In the genomic region with DNA sequence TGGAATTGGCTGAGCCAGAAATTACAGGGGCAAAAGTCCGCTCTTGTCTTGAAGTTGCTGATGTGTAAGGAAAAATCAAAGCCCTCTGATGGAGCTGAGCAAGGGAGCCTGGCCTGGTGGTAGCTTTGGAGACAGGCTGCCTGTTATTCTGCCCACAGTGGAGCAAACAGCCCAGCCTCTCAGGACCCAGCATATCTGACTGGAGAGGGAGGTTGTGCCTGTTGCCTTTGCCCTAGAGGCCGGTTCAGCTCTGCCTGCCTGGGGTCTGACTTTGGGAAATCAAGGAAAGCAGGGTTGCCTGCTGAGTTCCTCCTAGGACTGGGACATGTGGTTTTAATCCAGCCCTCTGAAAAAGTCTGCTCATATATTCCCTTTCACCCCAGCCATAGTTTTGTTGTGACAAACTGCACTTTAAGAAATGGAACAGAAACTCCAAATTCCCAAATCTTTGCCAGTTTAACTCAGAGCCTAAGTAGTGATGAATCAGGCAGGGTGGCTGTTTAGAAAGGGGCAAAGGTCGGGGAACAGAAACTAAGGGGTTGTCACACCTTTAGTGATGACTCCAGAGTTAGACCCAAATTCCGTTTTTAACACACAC, we compare ENCODE assay signal across 31 cellular contexts. TPM values are rescaled to one million over a fixed set of nuclear protein-coding genes. Genes with fewer than 3 reads are reported as not detected.
A peak's percentile ranks its signal among the peaks of the same experiment; 100 is the strongest.
DNase-seq lines count a peak whose midpoint lies in the region; ATAC-seq, FAIRE-seq and TF ChIP-seq lines count a peak whose summit lies in the region.
"Had no signal": no experiment of that assay in that cellular context is flagged by ENCODE, and none has a peak within 500 bp of the region (broad histone marks: within the 10 kb centered on the region; RNA-seq: fewer than 3 reads in every experiment).

No MANE protein-coding gene starts in this region.

- TF ChIP-seq EP300 in GM12878 (IDR thresholded peaks at IDR 0.05; ENCODE audit: borderline replicate concordance in 1 of 2, control insufficient read depth in 1 of 2, low read depth in 2 of 2, low read length in 2 of 2): no peak

- H3K4me1 Mint-ChIP-seq in activated naive CD4-positive, alpha-beta T cell treated with anti-CD3 and anti-CD28 coated beads, Interleukin-2, amount 10 ng/mL, durations not matched to agents 7 days and 5 days: peaks cover 35% of the 10 kb centered on the region
- peaks cover 23% of the 10 kb centered on the region for H3K4me1 Mint-ChIP-seq in T-helper 17 cell
- H3K4me1 Mint-ChIP-seq: neural progenitor cell had no signal

- peak overlapping the region; percentile 64 for H3K27ac Mint-ChIP-seq in activated naive CD4-positive, alpha-beta T cell treated with anti-CD3 and anti-CD28 coated beads, Interleukin-2, amount 10 ng/mL, durations not matched to agents 7 days and 5 days
- H3K27ac Mint-ChIP-seq in T-helper 17 cell: no peak overlapping the region
- H3K27ac Mint-ChIP-seq: activated CD4-positive, alpha-beta T cell treated with anti-CD3 and anti-CD28 coated beads, Interleukin-2, amount 10 ng/mL, durations not matched to agents 24 days and 14 days; activated CD8-positive, alpha-beta memory T cell treated with anti-CD3 and anti-CD28 coated beads, Interleukin-2, amount 10 ng/mL, durations not matched to agents 7 days and 5 days; activated naive CD8-positive, alpha-beta T cell treated with anti-CD3 and anti-CD28 coated beads, Interleukin-2, amount 50 U/mL, for 24 hours; activated T-helper 1 cell treated with anti-CD3 and anti-CD28 coated beads, Interleukin-12 subunit alpha, Interleukin-12 subunit beta, Interleukin-2, Interleukin-4 antibody, amounts not matched to agents 30 ng/mL and 10 ng/mL and 1 ng/mL, durations not matched to agents 14 hours and 24 hours and 36 hours; neural progenitor cell had no signal

- peaks cover 20% of the 10 kb centered on the region for H3K9me3 Mint-ChIP-seq in activated naive CD4-positive, alpha-beta T cell treated with anti-CD3 and anti-CD28 coated beads, Interleukin-2, amount 10 ng/mL, durations not matched to agents 7 days and 5 days
- H3K9me3 Mint-ChIP-seq: activated CD4-positive, alpha-beta T cell treated with anti-CD3 and anti-CD28 coated beads, Interleukin-2, amount 10 ng/mL, durations not matched to agents 24 days and 14 days; neural progenitor cell had no signal

- peaks cover 5% of the 10 kb centered on the region; the same call in 2 of the 3 replicates for H3K9me3 ChIP-seq in GM12878 (replicated peaks; ENCODE audit: control insufficient read depth, insufficient read depth, low read length)
- H3K9me3 ChIP-seq in testis: no peaks in the 10 kb centered on the region
- H3K9me3 ChIP-seq in T-helper 17 cell (ENCODE audit: control insufficient read depth, low read length, poor library complexity, severe bottlenecking): peaks cover 6% of the 10 kb centered on the region
- H3K9me3 ChIP-seq: BE2C, gastroesophageal sphincter, sigmoid colon, SK-N-SH, tibial artery had no signal

- H3K79me2 ChIP-seq in GM12878 (ENCODE audit: control insufficient read depth, insufficient read depth, low read length): no peaks in the 10 kb centered on the region

- no peak for FAIRE-seq in GM12878 (lab: Jason Lieb, UNC)
- FAIRE-seq in GM12891 (lab: Jason Lieb, UNC): no peak
- FAIRE-seq: A204.1 had no signal

- CTCF ChIA-PET in activated naive CD4-positive, alpha-beta T cell treated with anti-CD3 and anti-CD28 coated beads, Interleukin-2, amount 10 ng/mL, durations not matched to agents 7 days and 5 days (lab: Charles Lee): no interaction called here
- CTCF ChIA-PET in GM12878 (lab: Yijun Ruan, JAX): no interaction called here

- ATAC-seq in GM12878 (0 out of 3 replicates have a peak, but pooled peaks have one; percentile 24), T-helper 17 cell (no peak), HG03565 (IDR thresholded peaks at IDR 0.05; ENCODE audit: unreplicated experiment) (no peak)
- ATAC-seq: activated CD8-positive, alpha-beta memory T cell treated with anti-CD3 and anti-CD28 coated beads, Interleukin-2, amount 10 ng/mL, durations not matched to agents 7 days and 5 days; activated naive CD8-positive, alpha-beta T cell treated with anti-CD3 and anti-CD28 coated beads, Interleukin-2, amount 50 U/mL, for 24 hours; gastroesophageal sphincter; HCT116; stimulated activated naive CD8-positive, alpha-beta T cell treated with anti-CD3 and anti-CD28 coated beads, Interleukin-15, Interleukin-2, amounts not matched to agents 100 U/mL and 50 U/mL, for 24 hours had no signal

- H3K36me3 Mint-ChIP-seq in activated naive CD4-positive, alpha-beta T cell treated with anti-CD3 and anti-CD28 coated beads, Interleukin-2, amount 10 ng/mL, durations not matched to agents 7 days and 5 days: peaks cover 8% of the 10 kb centered on the region
- H3K36me3 Mint-ChIP-seq in T-helper 17 cell (ENCODE audit: low read depth): no peaks in the 10 kb centered on the region
- H3K36me3 Mint-ChIP-seq: activated CD8-positive, alpha-beta memory T cell treated with anti-CD3 and anti-CD28 coated beads, Interleukin-2, amount 10 ng/mL, durations not matched to agents 7 days and 5 days; neural progenitor cell had no signal

- no peak overlapping the region for H3K4me2 ChIP-seq in GM12878 (ENCODE audit: control insufficient read depth, insufficient read depth)
- H3K4me2 ChIP-seq: neural progenitor cell, SK-N-SH had no signal

- intact Hi-C loops in GM12878 (cut with micrococcal nuclease; ENCODE audit: unreplicated experiment): no loop called here
- intact Hi-C loops in testis (cut with DNase I; ENCODE audit: low total_unique reads): no loop called here

- DNase-seq in activated naive CD4-positive, alpha-beta T cell treated with anti-CD3 and anti-CD28 coated beads, Interleukin-2, amount 10 ng/mL, durations not matched to agents 7 days and 5 days: no peak
- no peak for DNase-seq in activated naive CD4-positive, alpha-beta T cell treated with Interleukin-2 at 50 U/mL for 16 hours
- no peak for DNase-seq in GM12878 (ENCODE audit: low read depth, low spot score)
- peak; percentile 48 for DNase-seq in islet precursor cell
- no peak for DNase-seq in testis
- no peak for DNase-seq in T-helper 17 cell
- no peak for DNase-seq in GM12891 (ENCODE audit: insufficient read length, low spot score)
- DNase-seq: activated CD4-positive, alpha-beta T cell treated with anti-CD3 and anti-CD28 coated beads, Interleukin-2, amount 10 ng/mL, durations not matched to agents 24 days and 14 days; activated CD8-positive, alpha-beta memory T cell treated with anti-CD3 and anti-CD28 coated beads, Interleukin-2, amount 10 ng/mL, durations not matched to agents 7 days and 5 days; activated naive CD8-positive, alpha-beta T cell treated with anti-CD3 and anti-CD28 coated beads, Interleukin-2, amount 50 U/mL, for 24 hours; BE2C; cerebellar nuclear complex; hypothalamus; NCI-H1694; NCI-H526 treated with DMSO at 0.1 percent for 48 hours; posterior cingulate gyrus; sigmoid colon; SK-N-SH; stimulated activated CD4-positive, alpha-beta T cell treated with anti-CD3 and anti-CD28 coated beads, Interleukin-15, amount 100 ng/mL, for 24 hours; stimulated activated naive CD8-positive, alpha-beta T cell treated with anti-CD3 and anti-CD28 coated beads, Interleukin-15, Interleukin-2, amounts not matched to agents 100 U/mL and 50 U/mL, for 24 hours; tibial artery had no signal

- no peak for TF ChIP-seq RAD21 in GM12878 (IDR thresholded peaks at IDR 0.05; ENCODE audit: insufficient read depth, low read depth, low read length)

- SMC1A ChIA-PET in GM12878 (lab: Charles Lee; ENCODE audit: uncharacterized antibody, unreplicated experiment): interaction anchor here (0.9 to 1.3 kb wide), 2 partner anchors 15 to 18 kb away, joined by 3 to 4 read pairs; no protein-coding TSS in a partner anchor

- in situ Hi-C loops in GM12878 (cut with MboI): no loop called here

- no peak overlapping the region for H3K27ac ChIP-seq in GM12878 (ENCODE audit: control insufficient read depth, insufficient read depth)
- H3K27ac ChIP-seq in testis: peak overlapping the region; percentile 5 to 42
- H3K27ac ChIP-seq: HL-60, neural progenitor cell, RWPE1, sigmoid colon, VCaP had no signal

- H3K36me3 ChIP-seq in GM12878 (ENCODE audit: control insufficient read depth in 2 of 2, insufficient read depth in 2 of 2, low read length in 1 of 2) (no peaks in the 10 kb centered on the region), testis (ENCODE audit: low read depth, missing control alignments) (no peaks in the 10 kb centered on the region)
- H3K36me3 ChIP-seq: BE2C, gastroesophageal sphincter, neural progenitor cell, sigmoid colon, tibial artery had no signal

- H3K27me3 ChIP-seq in GM12878 (replicated peaks in 1 of 2; ENCODE audit: control insufficient read depth in 2 of 2, insufficient read depth in 2 of 2, low read length in 1 of 2) (no peaks in the 10 kb centered on the region), testis (no peaks in the 10 kb centered on the region)
- H3K27me3 ChIP-seq: BE2C, gastroesophageal sphincter, neural progenitor cell, sigmoid colon, tibial artery had no signal

- H3K4me1 ChIP-seq in GM12878 (ENCODE audit: control insufficient read depth, insufficient read depth, low read length) (no peaks in the 10 kb centered on the region), testis (no peaks in the 10 kb centered on the region)
- H3K4me1 ChIP-seq: BE2C, neural progenitor cell, sigmoid colon had no signal

- H4K20me1 ChIP-seq in GM12878 (ENCODE audit: control insufficient read depth, insufficient read depth): no peaks in the 10 kb centered on the region

- TF ChIP-seq POLR2A in GM12878 (IDR thresholded peaks at IDR 0.05; ENCODE audit: low read depth, low read length) (no peak), testis (IDR thresholded peaks at IDR 0.05) (no peak), GM12891 (IDR thresholded peaks at IDR 0.05; ENCODE audit: low read depth, low read length) (no peak)

- 0% methylated on average over 3 of the region's 4 CpGs for WGBS in GM12878 (ENCODE audit: insufficient coverage, insufficient replicate concordance, low lambda C conversion rate, missing lambda C conversion rate)
- 59 to 77% methylated on average over 4 of the region's 4 CpGs for WGBS in testis, 2 donors

- POLR2A ChIA-PET in GM12878 (lab: Charles Lee): no interaction called here

- no peak overlapping the region for H3K4me3 Mint-ChIP-seq in activated naive CD4-positive, alpha-beta T cell treated with anti-CD3 and anti-CD28 coated beads, Interleukin-2, amount 10 ng/mL, durations not matched to agents 7 days and 5 days
- H3K4me3 Mint-ChIP-seq in T-helper 17 cell: no peak overlapping the region
- H3K4me3 Mint-ChIP-seq: activated CD4-positive, alpha-beta T cell treated with anti-CD3 and anti-CD28 coated beads, Interleukin-2, amount 10 ng/mL, durations not matched to agents 24 days and 14 days; activated CD8-positive, alpha-beta memory T cell treated with anti-CD3 and anti-CD28 coated beads, Interleukin-2, amount 10 ng/mL, durations not matched to agents 7 days and 5 days; activated naive CD8-positive, alpha-beta T cell treated with anti-CD3 and anti-CD28 coated beads, Interleukin-2, amount 50 U/mL, for 24 hours; activated T-helper 1 cell treated with anti-CD3 and anti-CD28 coated beads, Interleukin-12 subunit alpha, Interleukin-12 subunit beta, Interleukin-2, Interleukin-4 antibody, amounts not matched to agents 30 ng/mL and 10 ng/mL and 1 ng/mL, durations not matched to agents 14 hours and 24 hours and 36 hours; neural progenitor cell had no signal

- H3K4me3 ChIP-seq in GM12878: no peak overlapping the region
- H3K4me3 ChIP-seq in testis: no peak overlapping the region
- H3K4me3 ChIP-seq: gastroesophageal sphincter, neural progenitor cell, sigmoid colon, tibial artery had no signal

- RAD21 ChIA-PET in GM12878 (lab: Charles Lee; ENCODE audit: unreplicated experiment): interaction anchor here (0.8 kb wide), 1 partner anchor 48 kb away, joined by 3 read pairs; no protein-coding TSS in a partner anchor

- H2AFZ ChIP-seq in GM12878 (ENCODE audit: control insufficient read depth, low read depth, low read length): no peak overlapping the region
- H2AFZ ChIP-seq: neural progenitor cell had no signal

- H3K27me3 Mint-ChIP-seq in activated naive CD4-positive, alpha-beta T cell treated with anti-CD3 and anti-CD28 coated beads, Interleukin-2, amount 10 ng/mL, durations not matched to agents 7 days and 5 days: no peaks in the 10 kb centered on the region
- no peaks in the 10 kb centered on the region for H3K27me3 Mint-ChIP-seq in T-helper 17 cell
- H3K27me3 Mint-ChIP-seq: activated CD4-positive, alpha-beta T cell treated with anti-CD3 and anti-CD28 coated beads, Interleukin-2, amount 10 ng/mL, durations not matched to agents 24 days and 14 days; activated CD8-positive, alpha-beta memory T cell treated with anti-CD3 and anti-CD28 coated beads, Interleukin-2, amount 10 ng/mL, durations not matched to agents 7 days and 5 days; activated naive CD8-positive, alpha-beta T cell treated with anti-CD3 and anti-CD28 coated beads, Interleukin-2, amount 50 U/mL, for 24 hours had no signal

- TF ChIP-seq CTCF in GM12878 (IDR thresholded peaks at IDR 0.05 in 2 of 3, conservative IDR thresholded peaks at IDR 0.05 in 1 of 3; ENCODE audit: control insufficient read depth in 2 of 3, extremely low read depth in 1 of 3, insufficient read depth in 1 of 3, low read depth in 3 of 3, low read length in 3 of 3) (no peak), testis (IDR thresholded peaks at IDR 0.05) (no peak)

- no peak overlapping the region for H3K9ac ChIP-seq in GM12878 (ENCODE audit: control insufficient read depth, insufficient read depth, low read length)
- H3K9ac ChIP-seq: neural progenitor cell, SK-N-SH had no signal

- BruUV-seq in GM12878 (replicated peaks; lab: Mats Ljungman, UMichigan): no TSS peak

RNA-seq across cellular contexts. Expression of a gene that starts 40.2 kb away (rescaled TPM):
- 0.13 and 0.20 TPM in 2 replicates for total RNA-seq in GM12878 (2013; cell fraction: nucleolus; rRNA removed)
- total RNA-seq in GM12878 (2014; rRNA removed): not detected in 2 replicates
- not detected in 2 replicates for total RNA-seq in GM12878 (2014; rRNA removed; fragmentation: Illumina TruSeq; extraction: Trizol)
- 0.18 TPM in 1 of 2 replicates, not detected in the other for total RNA-seq in GM12878 (2021)
- polyA plus RNA-seq in GM12878 (2011; ENCODE audit: low read depth): not detected
- polyA plus RNA-seq in GM12878 (2011; rRNA removed): not detected in 2 replicates
- 0.03 TPM in 1 of 2 replicates, not detected in the other for polyA plus RNA-seq in GM12878 (2011; cell fraction: cytosol; rRNA removed)
- polyA plus RNA-seq in GM12878 (2011; cell fraction: nucleus; rRNA removed): not detected in 2 replicates
- polyA plus RNA-seq in GM12878 (2012): not detected in 2 replicates
- polyA plus RNA-seq in GM12878 (2014; fragmentation: Illumina TruSeq; extraction: Trizol): not detected in 2 replicates
- polyA plus RNA-seq in GM12878 (2014; fragmentation: Nextera tagmentation; extraction: Ambion mirVana): not detected
- not detected in 2 replicates for polyA plus RNA-seq in GM12878 (2014; rRNA removed)
- polyA plus RNA-seq in GM12878 (2016; fragmentation: Nextera tagmentation; extraction: Ambion mirVana): not detected
- polyA minus RNA-seq in GM12878 (2011; rRNA and poly(A)+ RNA removed): not detected in 2 replicates
- not detected in 2 replicates for polyA minus RNA-seq in GM12878 (2011; cell fraction: cytosol; rRNA and poly(A)+ RNA removed)
- polyA minus RNA-seq in GM12878 (2011; cell fraction: nucleus; rRNA and poly(A)+ RNA removed): not detected in 2 replicates
- total RNA-seq in testis: 10 to 100 TPM; 18.7 to 22.2 TPM
- 6.2 TPM for polyA plus RNA-seq in testis (ENCODE audit: insufficient read depth, low read depth, low replicate concordance)
- total RNA-seq in T-helper 17 cell: not detected
- not detected for polyA plus RNA-seq in GM12891 (2012; ENCODE audit: low read depth, missing spikeins)
- total RNA-seq: activated CD4-positive, alpha-beta T cell treated with anti-CD3 and anti-CD28 coated beads, Interleukin-2, amount 10 ng/mL, durations not matched to agents 24 days and 14 days; activated CD8-positive, alpha-beta memory T cell treated with anti-CD3 and anti-CD28 coated beads, Interleukin-2, amount 10 ng/mL, durations not matched to agents 7 days and 5 days; activated T-helper 1 cell treated with anti-CD3 and anti-CD28 coated beads, Interleukin-12 subunit alpha, Interleukin-12 subunit beta, Interleukin-2, Interleukin-4 antibody, amounts not matched to agents 30 ng/mL and 10 ng/mL and 1 ng/mL, durations not matched to agents 14 hours and 24 hours and 36 hours; LHCN-M2 had no signal
- polyA plus RNA-seq: SK-N-SH had no signal

Comparison
In these comparisons a context has a peak if more than half of its experiments do, and no peak if none do; other contexts are left out.
1. RNA of a gene that starts 40.2 kb away (total RNA-seq): 18.7 to 22.2 TPM in testis; not detected in T-helper 17 cell and 0.13 to 0.20 TPM in GM12878; every median in the first group is over 10 times any median in the second.